Comparison of ENCODE assay signal across 9 cellular contexts in genomic region chr3:124878561-124879394, GRCh38. TPM values are rescaled to one million over a fixed set of nuclear protein-coding genes. Genes with fewer than 3 reads are reported as not detected.
DNase-seq lines count a peak whose midpoint lies in the region; ATAC-seq and TF ChIP-seq lines count a peak whose summit lies in the region.
"Had no signal": no experiment of that assay in that cellular context is flagged by ENCODE, and none has a peak within 500 bp of the region (broad histone marks: within the 10 kb centered on the region; RNA-seq: fewer than 3 reads in every experiment).

No MANE protein-coding gene starts in this region.

- H3K4me3 ChIP-seq in prostate gland = no peak overlapping the region

- H3K9me3 ChIP-seq in prostate gland = no peaks in the 10 kb centered on the region

- intact Hi-C loops in prostate gland (cut with DNase I) = loop anchor here (5.0 kb wide), 1 partner anchor 41 kb away; no protein-coding TSS in a partner anchor

- peaks cover 46% of the 10 kb centered on the region for H3K27me3 Mint-ChIP-seq in activated CD8-positive, alpha-beta memory T cell treated with anti-CD3 and anti-CD28 coated beads, Interleukin-2, amount 10 ng/mL, durations not matched to agents 7 days and 5 days

- H3K4me1 Mint-ChIP-seq in activated CD8-positive, alpha-beta memory T cell treated with anti-CD3 and anti-CD28 coated beads, Interleukin-2, amount 10 ng/mL, durations not matched to agents 7 days and 5 days = peaks cover 12% of the 10 kb centered on the region

- no peaks in the 10 kb centered on the region for H3K36me3 ChIP-seq in prostate gland

- ATAC-seq in activated CD8-positive, alpha-beta memory T cell treated with anti-CD3 and anti-CD28 coated beads, Interleukin-2, amount 10 ng/mL, durations not matched to agents 7 days and 5 days = peak; percentile 61
- ATAC-seq in HG03108 (IDR thresholded peaks at IDR 0.05; ENCODE audit: unreplicated experiment) = no peak

- CTCF ChIA-PET in activated CD8-positive, alpha-beta memory T cell treated with anti-CD3 and anti-CD28 coated beads, Interleukin-2, amount 10 ng/mL, durations not matched to agents 7 days and 5 days (lab: Charles Lee) = interaction anchor here (1.7 to 2.7 kb wide), 2 partner anchors 23 to 117 kb away, joined by 7 to 11 read pairs; no protein-coding TSS in a partner anchor

- H3K27ac Mint-ChIP-seq in activated CD8-positive, alpha-beta memory T cell treated with anti-CD3 and anti-CD28 coated beads, Interleukin-2, amount 10 ng/mL, durations not matched to agents 7 days and 5 days = no peak overlapping the region

- no peaks in the 10 kb centered on the region for H3K27me3 ChIP-seq in prostate gland (replicated peaks; ENCODE audit: insufficient read depth)

- H3K27ac ChIP-seq in prostate gland = peak overlapping the region; percentile 44 to 51

- no peaks in the 10 kb centered on the region for H3K9me3 Mint-ChIP-seq in activated CD8-positive, alpha-beta memory T cell treated with anti-CD3 and anti-CD28 coated beads, Interleukin-2, amount 10 ng/mL, durations not matched to agents 7 days and 5 days (ENCODE audit: low read depth)

- no peak for TF ChIP-seq CTCF in prostate gland (IDR thresholded peaks at IDR 0.05)

- no peaks in the 10 kb centered on the region for H3K36me3 Mint-ChIP-seq in activated CD8-positive, alpha-beta memory T cell treated with anti-CD3 and anti-CD28 coated beads, Interleukin-2, amount 10 ng/mL, durations not matched to agents 7 days and 5 days

- DNase-seq in activated CD8-positive, alpha-beta memory T cell treated with anti-CD3 and anti-CD28 coated beads, Interleukin-2, amount 10 ng/mL, durations not matched to agents 7 days and 5 days = peak; percentile 61
- DNase-seq in activated CD8-positive, alpha-beta memory T cell treated with anti-CD3 and anti-CD28 coated beads, Interleukin-2, amount 50 U/mL, for 4 hours = no peak
- peak; percentile 96 for DNase-seq in SW480 (ENCODE audit: low spot score)
- DNase-seq in fibroblast of gingiva (ENCODE audit: low read depth) = peak; percentile 89
- DNase-seq in prostate gland (ENCODE audit: low spot score) = peak; percentile 62
- no peak for DNase-seq in NK-92 treated with Interleukin-12 subunit alpha and Interleukin-12 subunit beta, amount 100 ng/mL, for 24 hours (lab: John Stamatoyannopoulos, UW)
- no peak for DNase-seq in activated gamma-delta T cell (lab: John Stamatoyannopoulos, UW)
- DNase-seq: DND-41 had no signal

- peaks cover 6% of the 10 kb centered on the region for H3K4me1 ChIP-seq in prostate gland (replicated peaks)

- TF ChIP-seq POLR2A in prostate gland (IDR thresholded peaks at IDR 0.05) = no peak

- no peak overlapping the region for H3K4me3 Mint-ChIP-seq in activated CD8-positive, alpha-beta memory T cell treated with anti-CD3 and anti-CD28 coated beads, Interleukin-2, amount 10 ng/mL, durations not matched to agents 7 days and 5 days

- 7% methylated on average over 6 of the region's 6 CpGs for WGBS in prostate gland

RNA-seq across cellular contexts. Expression of gene ITGB5, which starts 8.4 kb away (rescaled TPM):
- 1 to 10 TPM in 1 of 2 experiments, under 1 TPM in 1; 0.18 to 1.2 TPM for total RNA-seq in activated CD8-positive, alpha-beta memory T cell treated with anti-CD3 and anti-CD28 coated beads, Interleukin-2, amount 10 ng/mL, durations not matched to agents 7 days and 5 days
- 100 to 1,000 TPM; 123 to 154 TPM for total RNA-seq in prostate gland

RNA-seq across cellular contexts. Expression of gene MUC13, which starts 55.8 kb away (rescaled TPM):
- total RNA-seq in activated CD8-positive, alpha-beta memory T cell treated with anti-CD3 and anti-CD28 coated beads, Interleukin-2, amount 10 ng/mL, durations not matched to agents 7 days and 5 days = not detected
- total RNA-seq in prostate gland = 1 to 10 TPM; 1.3 to 1.5 TPM

Comparison
In these comparisons a context has a peak if more than half of its experiments do, and no peak if none do; other contexts are left out.
1. DNase-seq: peak in activated CD8-positive, alpha-beta memory T cell treated with anti-CD3 and anti-CD28 coated beads, Interleukin-2, amount 10 ng/mL, durations not matched to agents 7 days and 5 days (single experiment), SW480 (single experiment), fibroblast of gingiva (single experiment) and prostate gland (single experiment); none in activated CD8-positive, alpha-beta memory T cell treated with anti-CD3 and anti-CD28 coated beads, Interleukin-2, amount 50 U/mL, for 4 hours (single experiment), NK-92 treated with Interleukin-12 subunit alpha and Interleukin-12 subunit beta, amount 100 ng/mL, for 24 hours (single experiment) and activated gamma-delta T cell (single experiment).
2. RNA of gene ITGB5, which starts 8.4 kb away (total RNA-seq): 123 to 154 TPM in prostate gland; 0.18 to 1.2 TPM in activated CD8-positive, alpha-beta memory T cell treated with anti-CD3 and anti-CD28 coated beads, Interleukin-2, amount 10 ng/mL, durations not matched to agents 7 days and 5 days; every median in the first group is over 10 times any median in the second.